ENCODE assay signal across 10 cellular contexts in the genomic region with DNA sequence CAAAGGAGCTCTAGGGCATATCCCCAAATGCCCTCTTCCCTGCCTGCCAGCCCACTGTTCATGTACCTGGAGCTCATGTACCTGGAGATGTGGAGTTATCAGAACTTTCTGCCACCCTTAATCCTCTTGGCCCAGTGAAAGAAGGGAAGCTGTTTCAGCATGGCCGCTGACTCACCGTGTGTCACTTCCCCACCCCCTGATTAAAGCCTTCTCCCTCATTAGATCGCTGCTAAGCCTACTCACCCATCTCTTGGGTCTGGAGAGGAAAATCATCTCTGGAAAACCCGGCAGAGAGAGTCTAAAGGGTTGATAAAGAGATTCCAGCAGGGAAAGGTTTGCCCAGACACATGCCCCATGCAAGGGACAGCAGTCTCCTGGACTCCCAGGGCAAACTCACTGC. TPM values are rescaled to one million over a fixed set of nuclear protein-coding genes. Genes with fewer than 3 reads are reported as not detected.
DNase-seq lines count a peak whose midpoint lies in the region; ATAC-seq and TF ChIP-seq lines count a peak whose summit lies in the region.
"Had no signal": no experiment of that assay in that cellular context is flagged by ENCODE, and none has a peak within 500 bp of the region (broad histone marks: within the 10 kb centered on the region; RNA-seq: fewer than 3 reads in every experiment).

No MANE protein-coding gene starts in this region.

- H3K4me3 Mint-ChIP-seq in activated CD8-positive, alpha-beta memory T cell treated with anti-CD3 and anti-CD28 coated beads, Interleukin-2, amount 10 ng/mL, durations not matched to agents 7 days and 5 days: no peak overlapping the region

- POLR2A ChIA-PET in PC-9 (lab: Charles Lee; ENCODE audit: unreplicated experiment): interaction anchor here (0.5 to 1.0 kb wide), 11 partner anchors 25 to 342 kb away, joined by 3 to 8 read pairs (median 5); no protein-coding TSS in a partner anchor

- H3K9me3 Mint-ChIP-seq in activated CD8-positive, alpha-beta memory T cell treated with anti-CD3 and anti-CD28 coated beads, Interleukin-2, amount 10 ng/mL, durations not matched to agents 7 days and 5 days (ENCODE audit: low read depth): no peaks in the 10 kb centered on the region

- H4K20me1 ChIP-seq in PC-9 (ENCODE audit: insufficient read depth): no peaks in the 10 kb centered on the region

- H3K27ac ChIP-seq in PC-9 (peak overlapping the region; percentile 84), esophagus squamous epithelium (peak overlapping the region; percentile 53 to 78 (median 70))
- H3K27ac ChIP-seq: C4-2B had no signal

- H2AFZ ChIP-seq in PC-9: 0 out of 2 replicates have a peak overlapping the region, but pooled peaks have one; percentile 0

- no peak for TF ChIP-seq POLR2A in esophagus squamous epithelium (IDR thresholded peaks at IDR 0.05)

- H3K4me1 ChIP-seq in PC-9 (replicated peaks; ENCODE audit: insufficient read depth): peaks cover 89% of the 10 kb centered on the region
- H3K4me1 ChIP-seq in esophagus squamous epithelium: peaks cover 75 to 98% (median 89%) of the 10 kb centered on the region in 3 donors
- H3K4me1 ChIP-seq: HAP-1 had no signal

- H3K36me3 Mint-ChIP-seq in activated CD8-positive, alpha-beta memory T cell treated with anti-CD3 and anti-CD28 coated beads, Interleukin-2, amount 10 ng/mL, durations not matched to agents 7 days and 5 days: no peaks in the 10 kb centered on the region

- CTCF ChIA-PET in activated CD8-positive, alpha-beta memory T cell treated with anti-CD3 and anti-CD28 coated beads, Interleukin-2, amount 10 ng/mL, durations not matched to agents 7 days and 5 days (lab: Charles Lee): interaction anchor here (1.4 to 4.5 kb wide), 4 partner anchors 8 to 245 kb away, joined by 3 to 37 read pairs (median 8); no protein-coding TSS in a partner anchor
- CTCF ChIA-PET in PC-9 (lab: Charles Lee): interaction anchor here (0.6 to 2.5 kb wide), 4 partner anchors 43 to 491 kb away, joined by 3 to 17 read pairs (median 8); no protein-coding TSS in a partner anchor

- H3K27me3 ChIP-seq in PC-9 (ENCODE audit: insufficient read depth, low read depth) (no peaks in the 10 kb centered on the region), esophagus squamous epithelium (peaks cover 0 to 5% (median 0%) of the 10 kb centered on the region in 4 donors)

- H3K36me3 ChIP-seq in PC-9 (ENCODE audit: low read depth) (no peaks in the 10 kb centered on the region), esophagus squamous epithelium (no peaks in the 10 kb centered on the region)
- H3K36me3 ChIP-seq: HAP-1 had no signal

- peaks cover 69% of the 10 kb centered on the region for H3K27me3 Mint-ChIP-seq in activated CD8-positive, alpha-beta memory T cell treated with anti-CD3 and anti-CD28 coated beads, Interleukin-2, amount 10 ng/mL, durations not matched to agents 7 days and 5 days

- H3K9me3 ChIP-seq in PC-9 (ENCODE audit: insufficient read depth, low read depth) (no peaks in the 10 kb centered on the region), esophagus squamous epithelium (no peaks in the 10 kb centered on the region)
- H3K9me3 ChIP-seq: HAP-1 had no signal

- no peak for TF ChIP-seq CTCF in PC-9 (conservative IDR thresholded peaks at IDR 0.05)
- no peak for TF ChIP-seq CTCF in esophagus squamous epithelium (IDR thresholded peaks at IDR 0.05)

- peak overlapping the region; percentile 12 for H3K27ac Mint-ChIP-seq in activated CD8-positive, alpha-beta memory T cell treated with anti-CD3 and anti-CD28 coated beads, Interleukin-2, amount 10 ng/mL, durations not matched to agents 7 days and 5 days

- H3K79me2 ChIP-seq in PC-9 (ENCODE audit: low read depth): peaks cover 39% of the 10 kb centered on the region

- no peak for DNase-seq in activated CD8-positive, alpha-beta memory T cell treated with anti-CD3 and anti-CD28 coated beads, Interleukin-2, amount 10 ng/mL, durations not matched to agents 7 days and 5 days
- DNase-seq in activated CD8-positive, alpha-beta memory T cell treated with anti-CD3 and anti-CD28 coated beads for 24 hours: no peak
- DNase-seq in PC-9: peak; percentile 76 to 92
- DNase-seq in esophagus squamous epithelium (lab: John Stamatoyannopoulos, UW): no peak
- DNase-seq in stimulated activated CD4-positive, alpha-beta T cell treated with anti-CD3 and anti-CD28 coated beads, Interleukin-4, amount 100 ng/mL, for 48 hours (ENCODE audit: low read depth in 2 of 2): peak; percentile 14 to 19
- DNase-seq in NCI-H1930 (lab: John Stamatoyannopoulos, UW): no peak
- no peak for DNase-seq in NCI-H524 (lab: John Stamatoyannopoulos, UW)

- 8 to 22% methylated on average over 4 of the region's 4 CpGs for WGBS in esophagus squamous epithelium, 2 donors

- no TSS peak for BruUV-seq in PC-9 (replicated peaks; lab: Mats Ljungman, UMichigan)

- peak overlapping the region; percentile 76 for H3K4me2 ChIP-seq in PC-9

- no peak for ATAC-seq in activated CD8-positive, alpha-beta memory T cell treated with anti-CD3 and anti-CD28 coated beads, Interleukin-2, amount 10 ng/mL, durations not matched to agents 7 days and 5 days
- ATAC-seq in HG02678 (IDR thresholded peaks at IDR 0.05; ENCODE audit: unreplicated experiment): no peak

- peaks cover 83% of the 10 kb centered on the region for H3F3A ChIP-seq in PC-9 (ENCODE audit: insufficient read depth, low read depth)

- peak overlapping the region; percentile 76 for H3K4me3 ChIP-seq in PC-9
- H3K4me3 ChIP-seq in esophagus squamous epithelium: no peak overlapping the region
- H3K4me3 ChIP-seq: HAP-1 had no signal

- intact Hi-C loops in PC-9 (cut with micrococcal nuclease; ENCODE audit: unreplicated experiment): loop anchor here (1.0 to 5.0 kb wide), 2 partner anchors 44 to 1046 kb away; partner anchors contain the start of genes ERG28 and TTLL5
- intact Hi-C loops in esophagus squamous epithelium (cut with DNase I): no loop called here

- peaks cover 60% of the 10 kb centered on the region for H3K4me1 Mint-ChIP-seq in activated CD8-positive, alpha-beta memory T cell treated with anti-CD3 and anti-CD28 coated beads, Interleukin-2, amount 10 ng/mL, durations not matched to agents 7 days and 5 days

- no peaks in the 10 kb centered on the region for H3K9me2 ChIP-seq in PC-9 (ENCODE audit: insufficient read depth)

RNA-seq across cellular contexts. Expression of gene LTBP2, which starts 4.5 kb away (rescaled TPM):
- under 1 TPM; 0.12 to 0.18 TPM for total RNA-seq in activated CD8-positive, alpha-beta memory T cell treated with anti-CD3 and anti-CD28 coated beads, Interleukin-2, amount 10 ng/mL, durations not matched to agents 7 days and 5 days
- total RNA-seq in PC-9 (2021) (121 and 124 TPM in 2 replicates), esophagus squamous epithelium (10 to 100 TPM; 10.3 to 41.6 (median 17.0) TPM)

Comparison
In these comparisons a context has a peak if more than half of its experiments do, and no peak if none do; other contexts are left out.
1. DNase-seq: peak in PC-9 (2 of 2) and stimulated activated CD4-positive, alpha-beta T cell treated with anti-CD3 and anti-CD28 coated beads, Interleukin-4, amount 100 ng/mL, for 48 hours (2 of 2); none in activated CD8-positive, alpha-beta memory T cell treated with anti-CD3 and anti-CD28 coated beads, Interleukin-2, amount 10 ng/mL, durations not matched to agents 7 days and 5 days (single experiment), activated CD8-positive, alpha-beta memory T cell treated with anti-CD3 and anti-CD28 coated beads for 24 hours (single experiment), esophagus squamous epithelium (single experiment), NCI-H1930 (0 of 2) and NCI-H524 (0 of 2).
2. RNA of gene LTBP2, which starts 4.5 kb away (total RNA-seq): 121 to 124 TPM in PC-9 and 10.3 to 41.6 TPM in esophagus squamous epithelium; 0.12 to 0.18 TPM in activated CD8-positive, alpha-beta memory T cell treated with anti-CD3 and anti-CD28 coated beads, Interleukin-2, amount 10 ng/mL, durations not matched to agents 7 days and 5 days; every median in the first group is over 4 times any median in the second.